ENCODE assay signal across 8 cellular contexts in genomic region chr3:62873672-62874397, GRCh38. TPM values are rescaled to one million over a fixed set of nuclear protein-coding genes. Genes with fewer than 3 reads are reported as not detected.
DNase-seq lines count a peak whose midpoint lies in the region; ATAC-seq lines count a peak whose summit lies in the region.

No MANE protein-coding gene starts in this region.

- no peak for DNase-seq in activated CD8-positive, alpha-beta memory T cell treated with anti-CD3 and anti-CD28 coated beads, Interleukin-2, amount 10 ng/mL, durations not matched to agents 7 days and 5 days
- no peak for DNase-seq in activated CD8-positive, alpha-beta memory T cell treated with anti-CD3 and anti-CD28 coated beads for 24 hours
- DNase-seq in NCI-H82 treated with DMSO at 0.1 percent for 48 hours (lab: John Stamatoyannopoulos, UW; ENCODE audit: unreplicated experiment), result peak; percentile 61
- DNase-seq in NCI-H226, result no peak
- no peak for DNase-seq in activated naive CD4-positive, alpha-beta T cell (lab: John Stamatoyannopoulos, UW)

- peak overlapping the region; percentile 40 for H3K27ac Mint-ChIP-seq in activated CD8-positive, alpha-beta memory T cell treated with anti-CD3 and anti-CD28 coated beads, Interleukin-2, amount 10 ng/mL, durations not matched to agents 7 days and 5 days

- no peaks in the 10 kb centered on the region for H3K9me3 ChIP-seq in mucosa of stomach (ENCODE audit: control insufficient read depth, low read length)

- ATAC-seq in activated CD8-positive, alpha-beta memory T cell treated with anti-CD3 and anti-CD28 coated beads, Interleukin-2, amount 10 ng/mL, durations not matched to agents 7 days and 5 days, result no peak
- peak; percentile 17 for ATAC-seq in esophagus mucosa
- ATAC-seq in GM18511 (IDR thresholded peaks at IDR 0.05; ENCODE audit: unreplicated experiment), result no peak

- H3K9ac ChIP-seq in mucosa of stomach (ENCODE audit: low read length), result peak overlapping the region; percentile 47

- H3K27me3 ChIP-seq in mucosa of stomach (ENCODE audit: control insufficient read depth, insufficient read depth, low read length), result peaks cover 25% of the 10 kb centered on the region

- no peaks in the 10 kb centered on the region for H3K36me3 ChIP-seq in mucosa of stomach (ENCODE audit: control insufficient read depth, insufficient read depth, low read length)

- H3K27me3 Mint-ChIP-seq in activated CD8-positive, alpha-beta memory T cell treated with anti-CD3 and anti-CD28 coated beads, Interleukin-2, amount 10 ng/mL, durations not matched to agents 7 days and 5 days, result peaks cover 39% of the 10 kb centered on the region

- H3K9me3 Mint-ChIP-seq in activated CD8-positive, alpha-beta memory T cell treated with anti-CD3 and anti-CD28 coated beads, Interleukin-2, amount 10 ng/mL, durations not matched to agents 7 days and 5 days (ENCODE audit: low read depth), result no peaks in the 10 kb centered on the region

- H3K4me3 Mint-ChIP-seq in activated CD8-positive, alpha-beta memory T cell treated with anti-CD3 and anti-CD28 coated beads, Interleukin-2, amount 10 ng/mL, durations not matched to agents 7 days and 5 days, result no peak overlapping the region

- CTCF ChIA-PET in activated CD8-positive, alpha-beta memory T cell treated with anti-CD3 and anti-CD28 coated beads, Interleukin-2, amount 10 ng/mL, durations not matched to agents 7 days and 5 days (lab: Charles Lee), result no interaction called here

- H3K4me3 ChIP-seq in mucosa of stomach (ENCODE audit: low read length), result no peak overlapping the region

- no peaks in the 10 kb centered on the region for H3K36me3 Mint-ChIP-seq in activated CD8-positive, alpha-beta memory T cell treated with anti-CD3 and anti-CD28 coated beads, Interleukin-2, amount 10 ng/mL, durations not matched to agents 7 days and 5 days

- H3K4me1 ChIP-seq in mucosa of stomach (ENCODE audit: control insufficient read depth, insufficient read depth, low read length), result peaks cover 5% of the 10 kb centered on the region

- no peaks in the 10 kb centered on the region for H3K4me1 Mint-ChIP-seq in activated CD8-positive, alpha-beta memory T cell treated with anti-CD3 and anti-CD28 coated beads, Interleukin-2, amount 10 ng/mL, durations not matched to agents 7 days and 5 days

RNA-seq across cellular contexts. Expression of gene CADPS, which starts 1.4 kb away (rescaled TPM):
- total RNA-seq in activated CD8-positive, alpha-beta memory T cell treated with anti-CD3 and anti-CD28 coated beads, Interleukin-2, amount 10 ng/mL, durations not matched to agents 7 days and 5 days, result not detected
- 0.08 TPM for total RNA-seq in esophagus mucosa
